9 cellular contexts compared by ENCODE assay signal in the genomic region with DNA sequence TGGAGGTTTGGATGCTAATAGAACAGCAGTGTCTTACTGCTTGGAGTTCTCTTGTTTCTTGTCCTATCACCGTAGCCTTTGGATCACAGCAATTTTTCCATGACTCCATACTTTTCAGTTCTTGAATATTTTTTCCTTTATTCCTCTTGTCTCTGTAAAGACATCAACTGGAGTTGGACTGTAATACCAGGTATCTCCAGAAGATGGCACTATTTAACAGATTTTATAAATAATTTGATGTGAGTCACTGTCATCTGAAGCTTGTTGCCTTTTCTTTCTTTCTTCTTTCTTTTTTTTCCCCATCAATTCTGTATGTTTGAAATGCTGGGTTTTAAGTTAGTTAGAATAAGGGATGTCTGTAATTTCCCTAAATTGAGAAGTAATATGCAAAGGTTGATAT. TPM values are rescaled to one million over a fixed set of nuclear protein-coding genes. Genes with fewer than 3 reads are reported as not detected.
A peak's percentile ranks its signal among the peaks of the same experiment; 100 is the strongest.
DNase-seq lines count a peak whose midpoint lies in the region; ATAC-seq and TF ChIP-seq lines count a peak whose summit lies in the region.
"Had no signal": no experiment of that assay in that cellular context is flagged by ENCODE, and none has a peak within 500 bp of the region (broad histone marks: within the 10 kb centered on the region; RNA-seq: fewer than 3 reads in every experiment).

No MANE protein-coding gene starts in this region.

- no peak overlapping the region for H3K4me3 Mint-ChIP-seq in natural killer cell
- H3K4me3 Mint-ChIP-seq in natural killer cell treated with Interleukin-12 subunit alpha and Interleukin-12 subunit beta and Interleukin-15 and Interleukin-18, amount 100 ng/mL, for 72 hours: no peak overlapping the region
- no peak overlapping the region for H3K4me3 Mint-ChIP-seq in T-cell
- H3K4me3 Mint-ChIP-seq: dendritic cell treated with granulocyte-macrophage colony-stimulating factor and Interleukin-4, amounts not matched to agents 40 ng/mL and 50 ng/mL, for 4 days had no signal

- CTCF ChIA-PET in T-cell (lab: Charles Lee): interaction anchor here (0.6 to 1.0 kb wide), 4 partner anchors 53 to 603 kb away, joined by 3 to 7 read pairs (median 4); no protein-coding TSS in a partner anchor

- H3K27me3 Mint-ChIP-seq in natural killer cell (ENCODE audit: low read depth in 2 of 2) (no peaks in the 10 kb centered on the region), T-cell (peaks cover 0 to 4% of the 10 kb centered on the region in 2 donors)
- no peaks in the 10 kb centered on the region for H3K27me3 Mint-ChIP-seq in natural killer cell treated with Interleukin-12 subunit alpha and Interleukin-12 subunit beta and Interleukin-15 and Interleukin-18, amount 100 ng/mL, for 72 hours
- H3K27me3 Mint-ChIP-seq: dendritic cell treated with granulocyte-macrophage colony-stimulating factor and Interleukin-4, amounts not matched to agents 40 ng/mL and 50 ng/mL, for 4 days had no signal

- intact Hi-C loops in natural killer cell (cut with micrococcal nuclease) (loop anchor here (5.0 kb wide), 1 partner anchor 278 kb away; no protein-coding TSS in a partner anchor), sciatic nerve (cut with DNase I) (no loop called here)

- H3K9me2 ChIP-seq in neural cell (ENCODE audit: insufficient read depth, low read length): no peaks in the 10 kb centered on the region

- POLR2A ChIA-PET in T-cell (lab: Charles Lee): interaction anchor here in 1 of 2 donors (0.6 kb wide), 1 partner anchor 455 kb away, joined by 7 read pairs; no protein-coding TSS in a partner anchor

- peak; percentile 61 for TF ChIP-seq RAD21 in neural cell (conservative IDR thresholded peaks at IDR 0.05)

- H3K9me3 ChIP-seq in neural cell (ENCODE audit: low read length): no peaks in the 10 kb centered on the region

- no peak overlapping the region for H3K4me3 ChIP-seq in coronary artery
- H3K4me3 ChIP-seq in neural cell (ENCODE audit: low read length): no peak overlapping the region

- no peak overlapping the region for H2AFZ ChIP-seq in neural cell (ENCODE audit: low read depth, low read length)

- H3K36me3 Mint-ChIP-seq in natural killer cell (no peaks in the 10 kb centered on the region), T-cell (peaks cover 4% of the 10 kb centered on the region)
- no peaks in the 10 kb centered on the region for H3K36me3 Mint-ChIP-seq in natural killer cell treated with Interleukin-12 subunit alpha and Interleukin-12 subunit beta and Interleukin-15 and Interleukin-18, amount 100 ng/mL, for 72 hours

- H3F3A ChIP-seq in neural cell (ENCODE audit: insufficient read depth, low read length, poor library complexity, severe bottlenecking): no peaks in the 10 kb centered on the region

- TF ChIP-seq EP300 in neural cell (conservative IDR thresholded peaks at IDR 0.05; ENCODE audit: poor library complexity, severe bottlenecking): no peak

- no peaks in the 10 kb centered on the region for H3K4me1 Mint-ChIP-seq in natural killer cell
- H3K4me1 Mint-ChIP-seq in natural killer cell treated with Interleukin-12 subunit alpha and Interleukin-12 subunit beta and Interleukin-15 and Interleukin-18, amount 100 ng/mL, for 72 hours (ENCODE audit: low read depth in 2 of 2): peaks cover 0 to 8% of the 10 kb centered on the region in 2 donors
- no peaks in the 10 kb centered on the region for H3K4me1 Mint-ChIP-seq in T-cell

- no peaks in the 10 kb centered on the region for H3K79me2 ChIP-seq in neural cell (replicated peaks; ENCODE audit: insufficient read depth, low read length)

- H3K4me2 ChIP-seq in neural cell (ENCODE audit: low read length): no peak overlapping the region

- no peaks in the 10 kb centered on the region for H3K9me3 Mint-ChIP-seq in natural killer cell
- no peaks in the 10 kb centered on the region for H3K9me3 Mint-ChIP-seq in natural killer cell treated with Interleukin-12 subunit alpha and Interleukin-12 subunit beta and Interleukin-15 and Interleukin-18, amount 100 ng/mL, for 72 hours
- H3K9me3 Mint-ChIP-seq in T-cell: no peaks in the 10 kb centered on the region
- H3K9me3 Mint-ChIP-seq: dendritic cell treated with granulocyte-macrophage colony-stimulating factor and Interleukin-4, amounts not matched to agents 40 ng/mL and 50 ng/mL, for 4 days had no signal

- no peak overlapping the region for H3K27ac Mint-ChIP-seq in natural killer cell
- no peak overlapping the region for H3K27ac Mint-ChIP-seq in natural killer cell treated with Interleukin-12 subunit alpha and Interleukin-12 subunit beta and Interleukin-15 and Interleukin-18, amount 100 ng/mL, for 72 hours
- no peak overlapping the region for H3K27ac Mint-ChIP-seq in T-cell
- H3K27ac Mint-ChIP-seq: dendritic cell treated with granulocyte-macrophage colony-stimulating factor and Interleukin-4, amounts not matched to agents 40 ng/mL and 50 ng/mL, for 4 days had no signal

- H4K20me1 ChIP-seq in neural cell (ENCODE audit: insufficient read depth): no peaks in the 10 kb centered on the region

- peak; percentile 52 for TF ChIP-seq CTCF in natural killer cell (IDR thresholded peaks at IDR 0.05)
- TF ChIP-seq CTCF in coronary artery (IDR thresholded peaks at IDR 0.05): peak; percentile 42
- TF ChIP-seq CTCF in neural cell (IDR thresholded peaks at IDR 0.05; ENCODE audit: poor library complexity, severe bottlenecking): peak; percentile 64

- no peaks in the 10 kb centered on the region for H3K36me3 ChIP-seq in neural cell (ENCODE audit: insufficient read depth, low read length)

- ATAC-seq in natural killer cell: peak in 2 of 3 donors; percentile 48 to 59
- ATAC-seq in natural killer cell treated with Interleukin-12 subunit alpha and Interleukin-12 subunit beta and Interleukin-15 and Interleukin-18, amount 100 ng/mL, for 72 hours: no peak
- no peak for ATAC-seq in sciatic nerve
- ATAC-seq in T-cell (replicated peaks in 1 of 4): no peak

- no peak overlapping the region for H3K9ac ChIP-seq in neural cell (ENCODE audit: low read length)

- no peaks in the 10 kb centered on the region for H3K27me3 ChIP-seq in neural cell (ENCODE audit: insufficient read depth, low read depth, low read length)

- DNase-seq in natural killer cell (no peak), NCI-H524 (lab: John Stamatoyannopoulos, UW) (peak; percentile 10 to 77), coronary artery (ENCODE audit: low spot score) (no peak), sciatic nerve (ENCODE audit: low spot score) (no peak), T-cell (no peak)
- no peak for DNase-seq in natural killer cell treated with Interleukin-12 subunit alpha and Interleukin-12 subunit beta and Interleukin-15 and Interleukin-18, amount 100 ng/mL, for 72 hours (ENCODE audit: low spot score)
- DNase-seq in stimulated activated CD4-positive, alpha-beta T cell treated with anti-CD3 and anti-CD28 coated beads, Interleukin-2, amount 100 ng/mL, for 48 hours: no peak

- H3K27ac ChIP-seq in coronary artery: no peak overlapping the region
- H3K27ac ChIP-seq in neural cell (ENCODE audit: low read length): no peak overlapping the region

TF ChIP-seq in neural cell, 6 proteins besides CTCF, POLR2A, EP300 and RAD21:
- TF ChIP-seq MXI1 (conservative IDR thresholded peaks at IDR 0.05; ENCODE audit: poor library complexity, severe bottlenecking): no peak
- TF ChIP-seq SMC3 (conservative IDR thresholded peaks at IDR 0.05; ENCODE audit: poor library complexity): peak; percentile 58
- no peak for TF ChIP-seq EZH2 (IDR thresholded peaks at IDR 0.05; ENCODE audit: borderline replicate concordance, insufficient read depth, low read length, poor library complexity, severe bottlenecking)
- TF ChIP-seq, protein P1, sequence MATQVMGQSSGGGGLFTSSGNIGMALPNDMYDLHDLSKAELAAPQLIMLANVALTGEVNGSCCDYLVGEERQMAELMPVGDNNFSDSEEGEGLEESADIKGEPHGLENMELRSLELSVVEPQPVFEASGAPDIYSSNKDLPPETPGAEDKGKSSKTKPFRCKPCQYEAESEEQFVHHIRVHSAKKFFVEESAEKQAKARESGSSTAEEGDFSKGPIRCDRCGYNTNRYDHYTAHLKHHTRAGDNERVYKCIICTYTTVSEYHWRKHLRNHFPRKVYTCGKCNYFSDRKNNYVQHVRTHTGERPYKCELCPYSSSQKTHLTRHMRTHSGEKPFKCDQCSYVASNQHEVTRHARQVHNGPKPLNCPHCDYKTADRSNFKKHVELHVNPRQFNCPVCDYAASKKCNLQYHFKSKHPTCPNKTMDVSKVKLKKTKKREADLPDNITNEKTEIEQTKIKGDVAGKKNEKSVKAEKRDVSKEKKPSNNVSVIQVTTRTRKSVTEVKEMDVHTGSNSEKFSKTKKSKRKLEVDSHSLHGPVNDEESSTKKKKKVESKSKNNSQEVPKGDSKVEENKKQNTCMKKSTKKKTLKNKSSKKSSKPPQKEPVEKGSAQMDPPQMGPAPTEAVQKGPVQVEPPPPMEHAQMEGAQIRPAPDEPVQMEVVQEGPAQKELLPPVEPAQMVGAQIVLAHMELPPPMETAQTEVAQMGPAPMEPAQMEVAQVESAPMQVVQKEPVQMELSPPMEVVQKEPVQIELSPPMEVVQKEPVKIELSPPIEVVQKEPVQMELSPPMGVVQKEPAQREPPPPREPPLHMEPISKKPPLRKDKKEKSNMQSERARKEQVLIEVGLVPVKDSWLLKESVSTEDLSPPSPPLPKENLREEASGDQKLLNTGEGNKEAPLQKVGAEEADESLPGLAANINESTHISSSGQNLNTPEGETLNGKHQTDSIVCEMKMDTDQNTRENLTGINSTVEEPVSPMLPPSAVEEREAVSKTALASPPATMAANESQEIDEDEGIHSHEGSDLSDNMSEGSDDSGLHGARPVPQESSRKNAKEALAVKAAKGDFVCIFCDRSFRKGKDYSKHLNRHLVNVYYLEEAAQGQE (IDR thresholded peaks at IDR 0.05; ENCODE audit: borderline replicate concordance): no peak
- TF ChIP-seq TAF1 (IDR thresholded peaks at IDR 0.05; ENCODE audit: low read depth): no peak
- TF ChIP-seq POLR2AphosphoS5 (IDR thresholded peaks at IDR 0.05): no peak

RNA-seq across cellular contexts. Expression of a gene that starts 24.1 kb away (rescaled TPM):
- total RNA-seq in natural killer cell: 10 to 100 TPM; 15.1 to 17.8 (median 17.7) TPM
- 10 to 100 TPM; 59.7 to 67.4 TPM for total RNA-seq in natural killer cell treated with Interleukin-12 subunit alpha and Interleukin-12 subunit beta and Interleukin-15 and Interleukin-18, amount 100 ng/mL, for 72 hours
- polyA plus RNA-seq in neural cell: 10.1 and 13.2 TPM in 2 replicates
- polyA minus RNA-seq in neural cell: 8.6 and 13.4 TPM in 2 replicates
- total RNA-seq in sciatic nerve: 16.2 TPM
- total RNA-seq in T-cell: 10 to 100 TPM; 16.0 to 24.8 (median 17.6) TPM

Comparison
In these comparisons a context has a peak if more than half of its experiments do, and no peak if none do; other contexts are left out.
1. ATAC-seq: peak in natural killer cell (2 of 3); none in natural killer cell treated with Interleukin-12 subunit alpha and Interleukin-12 subunit beta and Interleukin-15 and Interleukin-18, amount 100 ng/mL, for 72 hours (0 of 2), sciatic nerve (single experiment) and T-cell (0 of 4).
2. DNase-seq: peak in NCI-H524 (2 of 2); none in natural killer cell (single experiment), natural killer cell treated with Interleukin-12 subunit alpha and Interleukin-12 subunit beta and Interleukin-15 and Interleukin-18, amount 100 ng/mL, for 72 hours (single experiment), coronary artery (single experiment), sciatic nerve (single experiment), T-cell (0 of 34) and stimulated activated CD4-positive, alpha-beta T cell treated with anti-CD3 and anti-CD28 coated beads, Interleukin-2, amount 100 ng/mL, for 48 hours (0 of 2).
3. Peak in every context shown above with its lines, with median percentiles within 50 percentile points of each other: CTCF ChIP-seq.